In the genomic region with DNA sequence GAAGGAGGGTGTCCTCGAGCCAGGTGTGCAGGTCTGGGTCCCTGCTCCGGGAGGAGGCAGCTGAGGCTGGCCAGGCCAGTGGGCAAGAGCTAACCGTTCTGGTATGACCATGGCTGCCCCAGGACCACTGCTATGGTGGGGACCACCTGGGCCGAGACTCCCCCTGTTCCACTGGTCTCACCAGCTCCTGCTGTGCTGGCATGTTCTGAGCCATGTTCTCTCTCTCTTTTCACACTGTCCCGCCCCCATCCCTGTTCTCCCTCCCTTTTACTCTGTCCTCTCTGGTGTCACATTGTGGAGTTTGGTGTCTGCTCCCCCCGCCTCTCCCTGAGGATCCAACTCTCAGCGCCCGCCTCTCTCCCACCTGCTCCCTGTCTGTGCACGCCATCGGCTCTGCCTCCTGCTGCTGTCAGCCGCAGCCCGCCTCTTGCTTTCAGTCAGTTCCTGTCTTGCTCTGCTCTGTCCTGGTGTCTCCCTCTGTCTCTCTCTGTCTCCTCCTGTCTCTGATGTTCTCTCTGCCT, we compare ENCODE assay signal across 12 cellular contexts.
DNase-seq lines count a peak whose midpoint lies in the region; ATAC-seq and TF ChIP-seq lines count a peak whose summit lies in the region.
"Had no signal": no experiment of that assay in that cellular context is flagged by ENCODE, and none has a peak within 500 bp of the region (broad histone marks: within the 10 kb centered on the region; RNA-seq: fewer than 3 reads in every experiment).

No MANE protein-coding gene starts in this region.

- TF ChIP-seq POLR2A in transverse colon (IDR thresholded peaks at IDR 0.05) = no peak

- TF ChIP-seq EP300 in transverse colon (IDR thresholded peaks at IDR 0.05; ENCODE audit: low read depth) = no peak

- intact Hi-C loops in transverse colon (cut with DNase I; ENCODE audit: low total_unique reads) = no loop called here

- POLR2A ChIA-PET in T-cell (lab: Charles Lee) = no interaction called here

- peak in 2 of 3 experiments; percentile 24 to 44 for DNase-seq in NCI-H1417 (lab: John Stamatoyannopoulos, UW)
- no peak for DNase-seq in NCI-H1417 treated with DMSO at 0.1 percent for 48 hours (lab: John Stamatoyannopoulos, UW)
- no peak for DNase-seq in endothelial cell (ENCODE audit: low spot score)
- DNase-seq in transverse colon = no peak
- DNase-seq in T-cell = no peak
- DNase-seq: NCI-H1092 had no signal

- H3K27ac ChIP-seq in muscle layer of duodenum (ENCODE audit: low read length) (peak overlapping the region; percentile 34), transverse colon (peak overlapping the region in 3 of 4 donors; percentile 54 to 57 (median 56))
- H3K27ac ChIP-seq: 22Rv1 had no signal

- H3K27me3 Mint-ChIP-seq in endothelial cell (ENCODE audit: unreplicated experiment) (peaks cover 4% of the 10 kb centered on the region), T-cell (peaks cover 0 to 1% of the 10 kb centered on the region in 2 donors)

- no peaks in the 10 kb centered on the region for H3K9me3 Mint-ChIP-seq in endothelial cell (ENCODE audit: unreplicated experiment)
- H3K9me3 Mint-ChIP-seq in T-cell = no peaks in the 10 kb centered on the region
- H3K9me3 Mint-ChIP-seq: T-helper 1 cell treated with Interleukin-12 subunit alpha and Interleukin-12 subunit beta and Interleukin-4 antibody, amounts not matched to agents 30 μg/mL and 1 μg/mL, for 36 hours had no signal

- peaks cover 7% of the 10 kb centered on the region for H3K4me1 Mint-ChIP-seq in endothelial cell (ENCODE audit: unreplicated experiment)
- H3K4me1 Mint-ChIP-seq in T-cell = no peaks in the 10 kb centered on the region

- H3K4me3 Mint-ChIP-seq in endothelial cell (ENCODE audit: unreplicated experiment) (peak overlapping the region; percentile 42), T-cell (no peak overlapping the region)
- H3K4me3 Mint-ChIP-seq: T-helper 1 cell treated with Interleukin-12 subunit alpha and Interleukin-12 subunit beta and Interleukin-4 antibody, amounts not matched to agents 30 μg/mL and 1 μg/mL, for 36 hours had no signal

- H3K27ac Mint-ChIP-seq in endothelial cell (ENCODE audit: unreplicated experiment) (no peak overlapping the region), T-cell (no peak overlapping the region)
- H3K27ac Mint-ChIP-seq: T-helper 1 cell treated with Interleukin-12 subunit alpha and Interleukin-12 subunit beta and Interleukin-4 antibody, amounts not matched to agents 30 μg/mL and 1 μg/mL, for 36 hours had no signal

- H3K27me3 ChIP-seq in muscle layer of duodenum (ENCODE audit: low read depth, low read length) (no peaks in the 10 kb centered on the region), transverse colon (no peaks in the 10 kb centered on the region)
- H3K27me3 ChIP-seq: stomach had no signal

- H3K36me3 Mint-ChIP-seq in endothelial cell (ENCODE audit: low read depth, unreplicated experiment) = peaks cover 9% of the 10 kb centered on the region
- no peaks in the 10 kb centered on the region for H3K36me3 Mint-ChIP-seq in T-cell

- peaks cover 14 to 22% of the 10 kb centered on the region in 2 donors for H3K4me1 ChIP-seq in muscle layer of duodenum (ENCODE audit: control insufficient read depth in 1 of 2, insufficient read depth in 2 of 2, low read length in 2 of 2)
- H3K4me1 ChIP-seq in transverse colon = peaks cover 27 to 53% (median 36%) of the 10 kb centered on the region in 4 donors

- no peak for ATAC-seq in GM18520 (IDR thresholded peaks at IDR 0.05; ENCODE audit: unreplicated experiment)
- ATAC-seq in GM21717 (IDR thresholded peaks at IDR 0.05; ENCODE audit: unreplicated experiment) = no peak
- no peak for ATAC-seq in T-cell (replicated peaks in 1 of 4)

- 82 to 87% methylated on average over 6 to 12 of the region's 12 CpGs for WGBS in transverse colon (ENCODE audit: low coverage in 1 of 2), 2 donors

- H3K36me3 ChIP-seq in muscle layer of duodenum (ENCODE audit: control insufficient read depth in 1 of 2, insufficient read depth in 2 of 2, low read length in 2 of 2) (no peaks in the 10 kb centered on the region), transverse colon (no peaks in the 10 kb centered on the region)
- H3K36me3 ChIP-seq: stomach had no signal

- H3K9me3 ChIP-seq in muscle layer of duodenum (ENCODE audit: control insufficient read depth in 1 of 2, low read length in 2 of 2) (no peaks in the 10 kb centered on the region), transverse colon (no peaks in the 10 kb centered on the region)
- H3K9me3 ChIP-seq: stomach had no signal

- CTCF ChIA-PET in T-cell (lab: Charles Lee) = interaction anchor here in 1 of 2 donors (0.6 kb wide), 1 partner anchor 29 kb away, joined by 3 read pairs; no protein-coding TSS in a partner anchor

- in situ Hi-C loops in transverse colon (cut with MboI; ENCODE audit: low pct_ligation_motif_present in 1 of 4, low pct_unique_long_range_greater_than_20kb in 1 of 4, low sequenced_read_pairs in 3 of 4) = no loop called here

- no peak overlapping the region for H3K4me3 ChIP-seq in muscle layer of duodenum (ENCODE audit: low read depth in 1 of 2, low read length in 2 of 2)
- no peak overlapping the region for H3K4me3 ChIP-seq in transverse colon
- H3K4me3 ChIP-seq: stomach had no signal

- TF ChIP-seq CTCF in endothelial cell (IDR thresholded peaks at IDR 0.05; ENCODE audit: unreplicated experiment) = no peak
- no peak for TF ChIP-seq CTCF in transverse colon (IDR thresholded peaks at IDR 0.05)

Comparison
In these comparisons a context has a peak if more than half of its experiments do, and no peak if none do; other contexts are left out.
1. DNase-seq: peak in NCI-H1417 (2 of 3); none in NCI-H1417 treated with DMSO at 0.1 percent for 48 hours (single experiment), endothelial cell (single experiment), transverse colon (single experiment) and T-cell (0 of 34).